1 cellular context compared by ENCODE assay signal in genomic region chr13:27125357-27126282, GRCh38.
TF ChIP-seq lines count a peak whose summit lies in the region.

No MANE protein-coding gene starts in this region.

TF ChIP-seq in K562, 482 proteins besides CTCF, POLR2A, EP300 and RAD21 (continued from another document and continues in another):
- TF ChIP-seq ID3 (CRISPR knock-in tag; IDR thresholded peaks at IDR 0.05) (no peak), ID3 (tag; IDR thresholded peaks at IDR 0.05) (no peak), ZNF696 (CRISPR knock-in tag; conservative IDR thresholded peaks at IDR 0.05) (no peak), ZBTB49 (CRISPR knock-in tag; IDR thresholded peaks at IDR 0.05; ENCODE audit: borderline replicate concordance) (no peak), SMARCA4 (IDR thresholded peaks at IDR 0.05) (no peak), GABPA (tag; conservative IDR thresholded peaks at IDR 0.05; ENCODE audit: low read depth) (peak; percentile 50), STAG1 (CRISPR knock-in tag; IDR thresholded peaks at IDR 0.05; ENCODE audit: borderline replicate concordance) (no peak), ZNF146 (CRISPR knock-in tag; IDR thresholded peaks at IDR 0.05; ENCODE audit: unreplicated experiment) (no peak), HDAC8 (tag; IDR thresholded peaks at IDR 0.05) (no peak), ESRRA (IDR thresholded peaks at IDR 0.05; ENCODE audit: borderline replicate concordance, low read depth) (no peak), POLR2H (tag; IDR thresholded peaks at IDR 0.05; ENCODE audit: low read depth) (no peak), SMARCE1 (IDR thresholded peaks at IDR 0.05) (no peak), HNRNPL (IDR thresholded peaks at IDR 0.05; ENCODE audit: low read depth, low read length) (no peak), HMGN3 (IDR thresholded peaks at IDR 0.05; ENCODE audit: borderline replicate concordance, extremely low read depth, insufficient read length, low read depth, low read length) (no peak), E2F8 (IDR thresholded peaks at IDR 0.05; ENCODE audit: low read depth, partially characterized antibody) (no peak), SRF (CRISPR knock-in tag; IDR thresholded peaks at IDR 0.05) (0 out of 4 replicates have a peak, but pooled peaks of 1 of the 2 experiments have one; percentile 13), MAZ (CRISPR knock-in tag; conservative IDR thresholded peaks at IDR 0.05 in 1 of 2, IDR thresholded peaks at IDR 0.05 in 1 of 2) (0 out of 4 replicates have a peak, but pooled peaks of 1 of the 2 experiments have one; percentile 16), TAF15 (IDR thresholded peaks at IDR 0.05; ENCODE audit: low read depth, low read length) (no peak), ZC3H8 (IDR thresholded peaks at IDR 0.05) (no peak), MAFF (IDR thresholded peaks at IDR 0.05; ENCODE audit: low read length) (no peak), ARID1B (IDR thresholded peaks at IDR 0.05) (peak; percentile 62; the same call in 1 of the 2 replicates), DLX4 (CRISPR knock-in tag; IDR thresholded peaks at IDR 0.05) (no peak), JUNB (CRISPR knock-in tag; conservative IDR thresholded peaks at IDR 0.05) (no peak), ZNF766 (CRISPR knock-in tag; conservative IDR thresholded peaks at IDR 0.05) (no peak), SREBF2 (CRISPR knock-in tag; IDR thresholded peaks at IDR 0.05) (no peak), SAFB2 (IDR thresholded peaks at IDR 0.05; ENCODE audit: borderline replicate concordance, low read depth, low read length, severe bottlenecking) (no peak), ZBTB1 (CRISPR knock-in tag; IDR thresholded peaks at IDR 0.05; ENCODE audit: borderline replicate concordance, low read depth) (no peak), HDAC2 (IDR thresholded peaks at IDR 0.05) (no peak; the same call in 1 of the 2 replicates), ZEB2 (IDR thresholded peaks at IDR 0.05) (no peak), MNT (conservative IDR thresholded peaks at IDR 0.05) (peak; percentile 39 to 68), TCFL5 (CRISPR knock-in tag; conservative IDR thresholded peaks at IDR 0.05) (no peak), TRIM24 (IDR thresholded peaks at IDR 0.05) (no peak), TAF7 (tag; IDR thresholded peaks at IDR 0.05) (peak; percentile 67), ATF1 (CRISPR knock-in tag; IDR thresholded peaks at IDR 0.05) (no peak), ATF1 (tag; IDR thresholded peaks at IDR 0.05) (peak; percentile 75), NCOA1 (IDR thresholded peaks at IDR 0.05; ENCODE audit: low read depth) (no peak), NCOA2 (IDR thresholded peaks at IDR 0.05; ENCODE audit: partially characterized antibody in 2 of 2) (no peak), KDM5B (IDR thresholded peaks at IDR 0.05; ENCODE audit: insufficient replicate concordance, low read depth, low read length) (peak; percentile 77), XRCC3 (IDR thresholded peaks at IDR 0.05) (no peak), TRIM25 (IDR thresholded peaks at IDR 0.05; ENCODE audit: borderline replicate concordance) (no peak), GMEB1 (CRISPR knock-in tag; IDR thresholded peaks at IDR 0.05) (no peak), ZFP91 (CRISPR knock-in tag; IDR thresholded peaks at IDR 0.05) (no peak), ZSCAN29 (IDR thresholded peaks at IDR 0.05) (no peak), HMGXB4 (CRISPR knock-in tag; IDR thresholded peaks at IDR 0.05) (no peak), ZNF668 (CRISPR knock-in tag; IDR thresholded peaks at IDR 0.05) (no peak), ZNF274 (IDR thresholded peaks at IDR 0.05; ENCODE audit: borderline replicate concordance, low read depth, low read length) (no peak), ZNF24 (IDR thresholded peaks at IDR 0.05) (no peak), HINFP (tag; conservative IDR thresholded peaks at IDR 0.05; ENCODE audit: low read depth) (no peak), TCF7L2 (IDR thresholded peaks at IDR 0.05; ENCODE audit: low read depth, low read length) (no peak), EP400 (IDR thresholded peaks at IDR 0.05) (peak; percentile 53; the same call in 1 of the 2 replicates), ZFP1 (CRISPR knock-in tag; IDR thresholded peaks at IDR 0.05) (no peak), RBM22 (IDR thresholded peaks at IDR 0.05; ENCODE audit: low read depth, low read length, poor library complexity, severe bottlenecking) (no peak), SPI1 (IDR thresholded peaks at IDR 0.05; ENCODE audit: borderline replicate concordance, low read depth, low read length) (no peak), VEZF1 (CRISPR knock-in tag; IDR thresholded peaks at IDR 0.05) (no peak)
